Comparison of ENCODE assay signal across 34 cellular contexts in genomic region chr17:20224379-20224778, GRCh38.
DNase-seq lines count a peak whose midpoint lies in the region; ATAC-seq and TF ChIP-seq lines count a peak whose summit lies in the region.
"Had no signal": no experiment of that assay in that cellular context is flagged by ENCODE, and none has a peak within 500 bp of the region (broad histone marks: within the 10 kb centered on the region; RNA-seq: fewer than 3 reads in every experiment).

No MANE protein-coding gene starts in this region.

- in situ Hi-C loops in mammary epithelial cell (cut with MboI; ENCODE audit: low sequenced_read_pairs in 2 of 2) (loop anchor here (10.0 to 25.0 kb wide), 4 partner anchors 60 to 230 kb away; no protein-coding TSS in a partner anchor), KBM-7 (cut with MboI; ENCODE audit: low pct_unique_long_range_greater_than_20kb, low sequenced_read_pairs) (no loop called here)

- H3K79me2 ChIP-seq in mammary epithelial cell (ENCODE audit: insufficient read depth, low read length) = peaks cover 67% of the 10 kb centered on the region

- 44% methylated on average over 3 of the region's 3 CpGs for WGBS in mammary epithelial cell (ENCODE audit: low coverage, missing lambda C conversion rate)

- H3K9me3 Mint-ChIP-seq in chondrocyte (ENCODE audit: low read depth) (peaks cover 10% of the 10 kb centered on the region), type B pancreatic cell (peaks cover 4% of the 10 kb centered on the region)
- H3K9me3 Mint-ChIP-seq: activated naive CD4-positive, alpha-beta T cell treated with anti-CD3 and anti-CD28 coated beads, Interleukin-2, amount 50 U/mL, for 72 hours; GM23338; T-helper 2 cell treated with Interferon-gamma antibody and Interleukin-4, amounts not matched to agents 5 μg/mL and 100 μg/mL, for 36 hours had no signal

- H4K20me1 ChIP-seq in mammary epithelial cell (ENCODE audit: insufficient read depth, low read length) = no peaks in the 10 kb centered on the region

- H3K4me3 Mint-ChIP-seq in chondrocyte (ENCODE audit: unreplicated experiment) (no peak overlapping the region), type B pancreatic cell (no peak overlapping the region)
- H3K4me3 Mint-ChIP-seq: CD4-positive, CD25-positive, alpha-beta regulatory T cell; GM23338; nephron progenitor cell; T-helper 2 cell treated with Interferon-gamma antibody and Interleukin-4, amounts not matched to agents 5 μg/mL and 100 μg/mL, for 36 hours had no signal

- H3K4me1 ChIP-seq in mammary epithelial cell (ENCODE audit: insufficient read depth, low read length) (peaks cover 36% of the 10 kb centered on the region), breast epithelium (no peaks in the 10 kb centered on the region)
- H3K4me1 ChIP-seq: uterus had no signal

- CTCF ChIA-PET in mammary epithelial cell (lab: Charles Lee; ENCODE audit: low non-redundant PET) = interaction anchor here (0.6 kb wide), 1 partner anchor 97 kb away, joined by 3 read pairs; no protein-coding TSS in a partner anchor

- H2AFZ ChIP-seq in mammary epithelial cell (ENCODE audit: low read depth, low read length) = no peak overlapping the region
- H2AFZ ChIP-seq: GM23338 had no signal

- H3K4me2 ChIP-seq in mammary epithelial cell (ENCODE audit: insufficient read depth, low read depth, low read length) = no peak overlapping the region
- H3K4me2 ChIP-seq: GM23338 had no signal

- no peaks in the 10 kb centered on the region for H3K27me3 ChIP-seq in mammary epithelial cell (ENCODE audit: insufficient read depth, low read length)
- H3K27me3 ChIP-seq in breast epithelium = no peaks in the 10 kb centered on the region
- H3K27me3 ChIP-seq: gastrocnemius medialis, testis, uterus had no signal

- H3K27ac Mint-ChIP-seq in chondrocyte (ENCODE audit: unreplicated experiment) (peak overlapping the region; percentile 55), type B pancreatic cell (peak overlapping the region; percentile 4)
- H3K27ac Mint-ChIP-seq: CD4-positive, CD25-positive, alpha-beta regulatory T cell; T-helper 2 cell treated with Interferon-gamma antibody and Interleukin-4, amounts not matched to agents 5 μg/mL and 100 μg/mL, for 36 hours had no signal

- no peak overlapping the region for H3K9ac ChIP-seq in mammary epithelial cell (ENCODE audit: insufficient read depth, low read length)

- dilution Hi-C loops in mammary epithelial cell (cut with HindIII; ENCODE audit: low sequenced_read_pairs) = no loop called here

- H3K27me3 Mint-ChIP-seq in chondrocyte (ENCODE audit: low read depth) = no peaks in the 10 kb centered on the region
- H3K27me3 Mint-ChIP-seq in type B pancreatic cell = no peaks in the 10 kb centered on the region

- H3K36me3 ChIP-seq in mammary epithelial cell (ENCODE audit: insufficient read depth, low read length) (no peaks in the 10 kb centered on the region), breast epithelium (no peaks in the 10 kb centered on the region)
- H3K36me3 ChIP-seq: gastrocnemius medialis, uterus had no signal

- TF ChIP-seq POLR2A in breast epithelium (IDR thresholded peaks at IDR 0.05) = no peak

- TF ChIP-seq CTCF in mammary epithelial cell (conservative IDR thresholded peaks at IDR 0.05 in 1 of 2, IDR thresholded peaks at IDR 0.05 in 1 of 2; ENCODE audit: extremely low read depth in 1 of 2, insufficient read depth in 1 of 2, low read depth in 1 of 2, low read length in 2 of 2) (no peak), breast epithelium (IDR thresholded peaks at IDR 0.05) (no peak), chondrocyte (IDR thresholded peaks at IDR 0.05) (no peak), type B pancreatic cell (conservative IDR thresholded peaks at IDR 0.05) (no peak)

- intact Hi-C loops in mammary epithelial cell (cut with micrococcal nuclease) = loop anchor here (2.0 kb wide), 1 partner anchor 70 kb away; no protein-coding TSS in a partner anchor
- intact Hi-C loops in breast epithelium (cut with DNase I; ENCODE audit: low total_unique reads) = no loop called here

- DNase-seq in mammary epithelial cell (no peak), breast epithelium (ENCODE audit: low spot score in 2 of 2) (no peak), chondrocyte (ENCODE audit: low spot score) (no peak), medulla oblongata (ENCODE audit: extremely low spot score) (peak; percentile 51), type B pancreatic cell (ENCODE audit: extremely low spot score, unreplicated experiment) (no peak), HPDE6-E6E7 (ENCODE audit: extremely low spot score) (no peak), KBM-7 (no peak)
- DNase-seq: 8988T; activated CD4-positive, alpha-beta T cell treated with anti-CD3 and anti-CD28 coated beads for 48 hours; activated CD8-positive, alpha-beta memory T cell treated with anti-CD3 and anti-CD28 coated beads for 24 hours; activated T-cell treated with anti-CD3 and anti-CD28 coated beads for 4 hours; CD4-positive, CD25-positive, alpha-beta regulatory T cell; dermis blood vessel endothelial cell; DND-41; gastrocnemius medialis; GF-D8; Karpas-422; left cardiac atrium; NCI-H2081; NCI-H2227 treated with DMSO at 0.1 percent for 48 hours; NCI-H526 treated with DMSO at 0.1 percent for 48 hours; nephron progenitor cell; SHP77 treated with DMSO at 0.1 percent for 48 hours; stimulated activated naive CD4-positive, alpha-beta T cell treated with Interleukin-2 at 50 U/mL for 16 hours; testis; uterus had no signal

- no TSS peak for BruUV-seq in mammary epithelial cell (replicated peaks; lab: Mats Ljungman, UMichigan)

- H3K4me3 ChIP-seq in mammary epithelial cell (replicated peaks in 1 of 3; ENCODE audit: insufficient read depth in 1 of 3, low read depth in 2 of 3, low read length in 3 of 3) (no peak overlapping the region), breast epithelium (no peak overlapping the region)
- H3K4me3 ChIP-seq: gastrocnemius medialis, GM23338, lung, skin epidermis, testis, uterus had no signal

- H3K27ac ChIP-seq in mammary epithelial cell (ENCODE audit: insufficient read depth, low read depth, low read length) (peak overlapping the region; percentile 50), breast epithelium (no peak overlapping the region)
- H3K27ac ChIP-seq: gastrocnemius medialis, HL-60, uterus had no signal

- no peak for ATAC-seq in GM18519 (IDR thresholded peaks at IDR 0.05; ENCODE audit: low FRiP score, unreplicated experiment)
- ATAC-seq: activated naive CD4-positive, alpha-beta T cell treated with anti-CD3 and anti-CD28 coated beads, Interleukin-2, amount 50 U/mL, for 72 hours; gastrocnemius medialis; left cardiac atrium; Panc1 had no signal

- H3K9me3 ChIP-seq in mammary epithelial cell (replicated peaks; ENCODE audit: insufficient read depth, low read length) = no peaks in the 10 kb centered on the region
- H3K9me3 ChIP-seq in breast epithelium = no peaks in the 10 kb centered on the region
- H3K9me3 ChIP-seq: gastrocnemius medialis, testis, uterus had no signal

- peaks cover 78% of the 10 kb centered on the region for H3K4me1 Mint-ChIP-seq in chondrocyte (ENCODE audit: low read depth)
- H3K4me1 Mint-ChIP-seq in type B pancreatic cell (ENCODE audit: unreplicated experiment) = peaks cover 22% of the 10 kb centered on the region

- H3K36me3 Mint-ChIP-seq in chondrocyte (ENCODE audit: low read depth) (peaks cover 22% of the 10 kb centered on the region), type B pancreatic cell (peaks cover 9% of the 10 kb centered on the region)
